8 cellular contexts compared by ENCODE assay signal in genomic region chr20:33488661-33489494, GRCh38. TPM values are rescaled to one million over a fixed set of nuclear protein-coding genes. Genes with fewer than 3 reads are reported as not detected.
A peak's percentile ranks its signal among the peaks of the same experiment; 100 is the strongest.
DNase-seq lines count a peak whose midpoint lies in the region; ATAC-seq and TF ChIP-seq lines count a peak whose summit lies in the region.
"Not testable (repeated sequence)": the region's sequence is repeated elsewhere in the genome, so short reads cannot be mapped to it uniquely, and the experiment has no call there.

No MANE protein-coding gene starts in this region.

- not testable (repeated sequence) for H3K36me3 Mint-ChIP-seq in activated CD8-positive, alpha-beta T cell treated with anti-CD3 and anti-CD28 coated beads for 36 hours (ENCODE audit: low read depth)

- not testable (repeated sequence) for ATAC-seq in activated CD8-positive, alpha-beta T cell treated with anti-CD3 and anti-CD28 coated beads for 36 hours; gastroesophageal sphincter; upper lobe of right lung

- H3K27ac Mint-ChIP-seq in activated CD8-positive, alpha-beta T cell treated with anti-CD3 and anti-CD28 coated beads for 36 hours = peak overlapping the region; percentile 63

- DNase-seq in MG63; activated CD8-positive, alpha-beta T cell treated with anti-CD3 and anti-CD28 coated beads for 36 hours; mammary epithelial cell; retinal pigment epithelial cell (ENCODE audit: low read depth): not testable (repeated sequence)
- peak; percentile 52 for DNase-seq in upper lobe of right lung

- H3K4me1 Mint-ChIP-seq in activated CD8-positive, alpha-beta T cell treated with anti-CD3 and anti-CD28 coated beads for 36 hours (ENCODE audit: low read depth) = peaks cover 11% of the 10 kb centered on the region

- not testable (repeated sequence) for BruUV-seq in mammary epithelial cell (replicated peaks; lab: Mats Ljungman, UMichigan)

- H3K4me2 ChIP-seq in DOHH2 (ENCODE audit: low read length) (peak overlapping the region; percentile 67), mammary epithelial cell (ENCODE audit: insufficient read depth, low read depth, low read length) (peak overlapping the region; percentile 68)

- H3K36me3 ChIP-seq in DOHH2 (ENCODE audit: control insufficient read depth, low read length); MG63; mammary epithelial cell (ENCODE audit: insufficient read depth, low read length); gastroesophageal sphincter; mesodermal cell (ENCODE audit: control insufficient read depth, insufficient read depth, low read length); upper lobe of right lung: not testable (repeated sequence)

- not testable (repeated sequence) for TF ChIP-seq CTCF in DOHH2 (IDR thresholded peaks at IDR 0.05; ENCODE audit: low read depth, low read length, poor library complexity, severe bottlenecking); activated CD8-positive, alpha-beta T cell treated with anti-CD3 and anti-CD28 coated beads for 36 hours (IDR thresholded peaks at IDR 0.05); mammary epithelial cell (conservative IDR thresholded peaks at IDR 0.05 in 1 of 2, IDR thresholded peaks at IDR 0.05 in 1 of 2; ENCODE audit: extremely low read depth in 1 of 2, insufficient read depth in 1 of 2, low read depth in 1 of 2, low read length in 2 of 2); gastroesophageal sphincter (IDR thresholded peaks at IDR 0.05); retinal pigment epithelial cell (conservative IDR thresholded peaks at IDR 0.05; ENCODE audit: low read depth, low read length); upper lobe of right lung (IDR thresholded peaks at IDR 0.05)

- not testable (repeated sequence) for H3K9me2 ChIP-seq in DOHH2 (replicated peaks; ENCODE audit: control insufficient read depth, low read length)

- not testable (repeated sequence) for H3K27me3 Mint-ChIP-seq in activated CD8-positive, alpha-beta T cell treated with anti-CD3 and anti-CD28 coated beads for 36 hours

- not testable (repeated sequence) for H3F3A ChIP-seq in DOHH2 (ENCODE audit: control insufficient read depth, insufficient read depth)

- not testable (repeated sequence) for H3K9me3 ChIP-seq in DOHH2 (ENCODE audit: control insufficient read depth, insufficient read depth, low read length); MG63; mammary epithelial cell (replicated peaks; ENCODE audit: insufficient read depth, low read length); gastroesophageal sphincter; mesodermal cell (ENCODE audit: control insufficient read depth, low read length); upper lobe of right lung

- not testable (repeated sequence) for H3K9me3 Mint-ChIP-seq in activated CD8-positive, alpha-beta T cell treated with anti-CD3 and anti-CD28 coated beads for 36 hours

- H3K79me2 ChIP-seq in DOHH2 (ENCODE audit: control insufficient read depth, low read length) (peaks cover 22% of the 10 kb centered on the region), mammary epithelial cell (ENCODE audit: insufficient read depth, low read length) (peaks cover 34% of the 10 kb centered on the region)

- peak overlapping the region; percentile 88 for H2AFZ ChIP-seq in mammary epithelial cell (ENCODE audit: low read depth, low read length)

- intact Hi-C loops in activated CD8-positive, alpha-beta T cell treated with anti-CD3 and anti-CD28 coated beads for 36 hours (cut with micrococcal nuclease); mammary epithelial cell (cut with micrococcal nuclease); upper lobe of right lung (cut with DNase I): not testable (repeated sequence)

- CTCF ChIA-PET in activated CD8-positive, alpha-beta T cell treated with anti-CD3 and anti-CD28 coated beads for 36 hours (lab: Charles Lee) = interaction anchor here (0.7 to 3.2 kb wide), 7 partner anchors 12 to 194 kb away, joined by 3 to 13 read pairs (median 4); partner anchors contain the start of genes ACTL10 and SNTA1
- CTCF ChIA-PET in mammary epithelial cell (lab: Charles Lee; ENCODE audit: low non-redundant PET) = interaction anchor here (0.6 kb wide), 1 partner anchor 87 kb away, joined by 3 read pairs; no protein-coding TSS in a partner anchor

- not testable (repeated sequence) for H3K9ac ChIP-seq in mammary epithelial cell (ENCODE audit: insufficient read depth, low read length)

- H3K27ac ChIP-seq in DOHH2 (ENCODE audit: low read depth, low read length); mesodermal cell (ENCODE audit: low read depth, low read length, severe bottlenecking): not testable (repeated sequence)
- H3K27ac ChIP-seq in mammary epithelial cell (ENCODE audit: insufficient read depth, low read depth, low read length) (peak overlapping the region; percentile 78), gastroesophageal sphincter (peak overlapping the region; percentile 85 to 97 (median 96)), upper lobe of right lung (peak overlapping the region; percentile 95)

- H4K20me1 ChIP-seq in DOHH2 (ENCODE audit: control insufficient read depth, insufficient read depth, low read depth, low read length); mammary epithelial cell (ENCODE audit: insufficient read depth, low read length): not testable (repeated sequence)

- peak; percentile 12 for TF ChIP-seq EP300 in gastroesophageal sphincter (IDR thresholded peaks at IDR 0.05)

- in situ Hi-C loops in mammary epithelial cell (cut with MboI; ENCODE audit: low sequenced_read_pairs in 2 of 2) = not testable (repeated sequence)

- H3K4me3 Mint-ChIP-seq in activated CD8-positive, alpha-beta T cell treated with anti-CD3 and anti-CD28 coated beads for 36 hours = peak overlapping the region; percentile 82

- dilution Hi-C loops in mammary epithelial cell (cut with HindIII; ENCODE audit: low sequenced_read_pairs) = not testable (repeated sequence)

- H3K4me3 ChIP-seq in DOHH2 (ENCODE audit: low read length) (peak overlapping the region; percentile 72), MG63 (peak overlapping the region; percentile 94), mammary epithelial cell (replicated peaks in 1 of 3; ENCODE audit: insufficient read depth in 1 of 3, low read depth in 2 of 3, low read length in 3 of 3) (peak overlapping the region; percentile 33 to 46 (median 36)), gastroesophageal sphincter (peak overlapping the region; percentile 52 to 93), mesodermal cell (ENCODE audit: extremely low read depth, insufficient read depth, low read length, poor library complexity, severe bottlenecking) (peak overlapping the region; percentile 41), retinal pigment epithelial cell (ENCODE audit: low read length) (peak overlapping the region; percentile 53), upper lobe of right lung (peak overlapping the region; percentile 56)

- 94% methylated on average over 24 of the region's 32 CpGs for WGBS in mammary epithelial cell (ENCODE audit: low coverage, missing lambda C conversion rate)
- 92% methylated on average over 12 to 27 of the region's 32 CpGs for WGBS in gastroesophageal sphincter (ENCODE audit: low coverage in 1 of 2), 2 donors
- 94 to 96% methylated on average over 22 to 25 of the region's 32 CpGs for WGBS in mesodermal cell (ENCODE audit: insufficient coverage in 2 of 2), 2 experiments

- H3K4me1 ChIP-seq in DOHH2 (ENCODE audit: control insufficient read depth, low read length) = peaks cover 14% of the 10 kb centered on the region
- H3K4me1 ChIP-seq in mammary epithelial cell (ENCODE audit: insufficient read depth, low read length); mesodermal cell (ENCODE audit: control insufficient read depth, insufficient read depth, low read length, poor library complexity, severe bottlenecking): not testable (repeated sequence)
- peaks cover 0 to 37% (median 4%) of the 10 kb centered on the region in 3 donors for H3K4me1 ChIP-seq in gastroesophageal sphincter
- H3K4me1 ChIP-seq in upper lobe of right lung = peaks cover 18% of the 10 kb centered on the region

- POLR2A ChIA-PET in activated CD8-positive, alpha-beta T cell treated with anti-CD3 and anti-CD28 coated beads for 36 hours (lab: Charles Lee) = interaction anchor here (0.7 to 1.5 kb wide), 2 partner anchors 45 to 613 kb away, joined by 3 to 5 read pairs; partner anchors contain the start of gene SNTA1

- not testable (repeated sequence) for H3K27me3 ChIP-seq in DOHH2 (ENCODE audit: control insufficient read depth, low read length); MG63; mammary epithelial cell (ENCODE audit: insufficient read depth, low read length); gastroesophageal sphincter; upper lobe of right lung

- TF ChIP-seq POLR2A in gastroesophageal sphincter (IDR thresholded peaks at IDR 0.05) = not testable (repeated sequence)

RNA-seq across cellular contexts. Expression of gene CBFA2T2, which starts 1.0 kb away (rescaled TPM):
- 7.2 and 7.5 TPM in 2 replicates for total RNA-seq in MG63 (2014; rRNA removed; shearing (Covaris generic); ENCODE audit: low replicate concordance)
- 10 to 100 TPM; 10.2 to 10.9 TPM for total RNA-seq in activated CD8-positive, alpha-beta T cell treated with anti-CD3 and anti-CD28 coated beads for 36 hours
- total RNA-seq in mammary epithelial cell = 10 to 100 TPM; 10.5 to 13.7 TPM
- polyA plus RNA-seq in mammary epithelial cell = 6.0 TPM
- 14.1 TPM for polyA minus RNA-seq in mammary epithelial cell
- 10 to 100 TPM; 11.1 to 17.4 (median 14.2) TPM for total RNA-seq in gastroesophageal sphincter
- 21.5 TPM for polyA plus RNA-seq in mesodermal cell (2013, experiment 1 of 2)
- 18.1 TPM for polyA plus RNA-seq in mesodermal cell (2013, experiment 2 of 2)
- total RNA-seq in upper lobe of right lung = 15.7 TPM

RNA-seq across cellular contexts. Expression of gene SNTA1, which starts 45.3 kb away (rescaled TPM):
- total RNA-seq in MG63 (2014; rRNA removed; shearing (Covaris generic); ENCODE audit: low replicate concordance) = 14.0 and 15.7 TPM in 2 replicates
- total RNA-seq in activated CD8-positive, alpha-beta T cell treated with anti-CD3 and anti-CD28 coated beads for 36 hours = 1 to 10 TPM; 5.6 to 5.8 TPM
- total RNA-seq in mammary epithelial cell (10 to 100 TPM in 1 of 2 donors, 1 to 10 TPM in 1; 9.4 to 11.7 TPM), gastroesophageal sphincter (10 to 100 TPM; 26.8 to 54.6 (median 51.9) TPM), upper lobe of right lung (8.6 TPM)
- polyA plus RNA-seq in mammary epithelial cell = 8.1 TPM
- 10.4 TPM for polyA minus RNA-seq in mammary epithelial cell
- 10.5 TPM for polyA plus RNA-seq in mesodermal cell (2013, experiment 1 of 2)
- 9.2 TPM for polyA plus RNA-seq in mesodermal cell (2013, experiment 2 of 2)

Comparison
In these comparisons a context has a peak if more than half of its experiments do, and no peak if none do; other contexts are left out.
1. H3K4me3 ChIP-seq: peak in every context shown above with its lines; median percentile 94 in MG63; 72 in gastroesophageal sphincter; 72 in DOHH2; 56 in upper lobe of right lung; 53 in retinal pigment epithelial cell; 41 in mesodermal cell; 36 in mammary epithelial cell.